33 cellular contexts compared by ENCODE assay signal in the genomic region with DNA sequence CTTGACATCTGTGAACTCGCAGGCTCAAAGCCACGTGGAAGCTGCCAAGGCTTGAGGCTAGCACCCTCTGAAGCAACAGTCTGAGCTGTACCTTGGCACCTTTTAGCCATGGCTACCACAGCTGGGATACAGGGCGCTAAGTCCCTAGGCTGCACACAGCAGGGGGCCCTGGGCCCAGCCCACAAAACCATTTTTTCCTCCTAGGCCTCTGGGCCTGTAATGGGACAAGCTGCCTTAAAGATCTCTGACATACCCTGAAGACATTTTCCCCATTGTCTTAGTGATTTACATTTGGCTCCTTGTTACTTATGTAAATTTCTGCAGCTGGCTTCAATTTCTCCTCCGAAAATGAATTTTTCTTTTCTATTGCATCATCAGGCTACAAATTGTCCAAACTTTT.
"Had no signal": no experiment of that assay in that cellular context is flagged by ENCODE, and none has a peak within 500 bp of the region (broad histone marks: within the 10 kb centered on the region; RNA-seq: fewer than 3 reads in every experiment).

No MANE protein-coding gene starts in this region.

- DNase-seq: activated B cell treated with CpG ODN at 0.5 μM for 24 hours; activated CD4-positive, alpha-beta memory T cell treated with anti-CD3 and anti-CD28 coated beads for 36 hours; activated CD4-positive, alpha-beta T cell treated with anti-CD3 and anti-CD28 coated beads for 4 hours; activated CD4-positive, alpha-beta T cell treated with anti-CD3 and anti-CD28 coated beads, Interleukin-2, amount 10 ng/mL, durations not matched to agents 24 days and 14 days; activated CD4-positive, alpha-beta T cell treated with anti-CD3 and anti-CD28 coated beads, Interleukin-2, amount 50 U/mL, for 1 hour; activated CD4-positive, alpha-beta T cell treated with anti-CD3 and anti-CD28 coated beads, Interleukin-2, amount 50 U/mL, for 4 hours; activated CD4-positive, CD25-positive, alpha-beta regulatory T cell treated with anti-CD3 and anti-CD28 coated beads, Interleukin-2, amount 50 U/mL, for 72 hours; activated CD8-positive, alpha-beta memory T cell treated with anti-CD3 and anti-CD28 coated beads, Interleukin-2, amount 50 U/mL, for 4 hours; activated CD8-positive, alpha-beta T cell treated with anti-CD3 and anti-CD28 coated beads for 36 hours; activated effector memory CD4-positive, alpha-beta T cell treated with anti-CD3 and anti-CD28 coated beads, Interleukin-2, amount 50 U/mL, for 16 hours; activated gamma-delta T cell treated with Interleukin-2 at 50 U/mL for 16 hours; activated naive CD4-positive, alpha-beta T cell; activated naive CD4-positive, alpha-beta T cell treated with anti-CD3 and anti-CD28 coated beads for 36 hours; activated naive CD4-positive, alpha-beta T cell treated with anti-CD3 and anti-CD28 coated beads, Interleukin-2, amount 50 U/mL, for 16 hours; activated naive CD8-positive, alpha-beta T cell treated with anti-CD3 and anti-CD28 coated beads for 36 hours; activated T-cell treated with anti-CD3 and anti-CD28 coated beads for 4 hours; activated T-cell treated with anti-CD3 and anti-CD28 coated beads, Interleukin-2, amount 50 U/mL, for 1 hour; activated T-cell treated with anti-CD3 and anti-CD28 coated beads, Interleukin-2, amount 50 U/mL, for 4 hours; activated T-cell treated with anti-CD3 and anti-CD28 coated beads, Interleukin-2, amount 50 U/mL, for 72 hours; adrenal gland; amniotic stem cell; aorta; body of pancreas; brain microvascular endothelial cell; central memory CD4-positive, alpha-beta T cell; T-helper 2 cell; T-helper 9 cell had no signal

- H3K4me1 ChIP-seq: adrenal gland, body of pancreas, breast epithelium had no signal

- H3K36me3 ChIP-seq: adrenal gland, brain microvascular endothelial cell, breast epithelium had no signal

- FAIRE-seq: astrocyte, TTC549 had no signal

- H3K27ac ChIP-seq: adrenal gland, body of pancreas, brain microvascular endothelial cell, breast epithelium, VCaP had no signal

- H3K9me3 ChIP-seq: adrenal gland, body of pancreas had no signal

- H3K27me3 ChIP-seq: adrenal gland, body of pancreas, brain microvascular endothelial cell, breast epithelium had no signal

- ATAC-seq: activated CD8-positive, alpha-beta T cell treated with anti-CD3 and anti-CD28 coated beads for 36 hours; activated naive CD4-positive, alpha-beta T cell treated with anti-CD3 and anti-CD28 coated beads, Interleukin-2, amount 50 U/mL, for 72 hours; activated T-cell treated with anti-CD3 and anti-CD28 coated beads, Interleukin-2, amount 50 U/mL, for 4 hours; activated T-cell treated with anti-CD3 and anti-CD28 coated beads, Interleukin-2, amount 50 U/mL, for 72 hours; activated T-helper 17 cell treated with anti-CD3 and anti-CD28 coated beads, Interleukin-2, amount 50 U/mL, for 72 hours; body of pancreas had no signal

- H3K4me3 ChIP-seq: adrenal gland, body of pancreas, breast epithelium had no signal
